In genomic region chr4:74158561-74159396, GRCh38 we compare ENCODE assay signal across 1 cellular context.
TF ChIP-seq lines count a peak whose summit lies in the region.

No MANE protein-coding gene starts in this region.

TF ChIP-seq in SK-N-SH treated with all-trans-retinoic acid at 6 μM for 48 hours, 23 proteins besides CTCF, POLR2A, EP300 and RAD21 (continued from another document):
- TF ChIP-seq ISL1 (CRISPR knock-in tag; IDR thresholded peaks at IDR 0.05) (no peak), GLIS3 (CRISPR knock-in tag; IDR thresholded peaks at IDR 0.05) (no peak), CREB5 (CRISPR knock-in tag; IDR thresholded peaks at IDR 0.05; ENCODE audit: low read depth) (no peak), ZNF565 (CRISPR knock-in tag; conservative IDR thresholded peaks at IDR 0.05; ENCODE audit: low read depth) (no peak), BACH2 (CRISPR knock-in tag; IDR thresholded peaks at IDR 0.05; ENCODE audit: borderline replicate concordance) (no peak)
- TF ChIP-seq, protein P1, sequence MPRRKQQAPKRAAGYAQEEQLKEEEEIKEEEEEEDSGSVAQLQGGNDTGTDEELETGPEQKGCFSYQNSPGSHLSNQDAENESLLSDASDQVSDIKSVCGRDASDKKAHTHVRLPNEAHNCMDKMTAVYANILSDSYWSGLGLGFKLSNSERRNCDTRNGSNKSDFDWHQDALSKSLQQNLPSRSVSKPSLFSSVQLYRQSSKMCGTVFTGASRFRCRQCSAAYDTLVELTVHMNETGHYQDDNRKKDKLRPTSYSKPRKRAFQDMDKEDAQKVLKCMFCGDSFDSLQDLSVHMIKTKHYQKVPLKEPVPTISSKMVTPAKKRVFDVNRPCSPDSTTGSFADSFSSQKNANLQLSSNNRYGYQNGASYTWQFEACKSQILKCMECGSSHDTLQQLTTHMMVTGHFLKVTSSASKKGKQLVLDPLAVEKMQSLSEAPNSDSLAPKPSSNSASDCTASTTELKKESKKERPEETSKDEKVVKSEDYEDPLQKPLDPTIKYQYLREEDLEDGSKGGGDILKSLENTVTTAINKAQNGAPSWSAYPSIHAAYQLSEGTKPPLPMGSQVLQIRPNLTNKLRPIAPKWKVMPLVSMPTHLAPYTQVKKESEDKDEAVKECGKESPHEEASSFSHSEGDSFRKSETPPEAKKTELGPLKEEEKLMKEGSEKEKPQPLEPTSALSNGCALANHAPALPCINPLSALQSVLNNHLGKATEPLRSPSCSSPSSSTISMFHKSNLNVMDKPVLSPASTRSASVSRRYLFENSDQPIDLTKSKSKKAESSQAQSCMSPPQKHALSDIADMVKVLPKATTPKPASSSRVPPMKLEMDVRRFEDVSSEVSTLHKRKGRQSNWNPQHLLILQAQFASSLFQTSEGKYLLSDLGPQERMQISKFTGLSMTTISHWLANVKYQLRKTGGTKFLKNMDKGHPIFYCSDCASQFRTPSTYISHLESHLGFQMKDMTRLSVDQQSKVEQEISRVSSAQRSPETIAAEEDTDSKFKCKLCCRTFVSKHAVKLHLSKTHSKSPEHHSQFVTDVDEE (CRISPR knock-in tag; IDR thresholded peaks at IDR 0.05) = no peak
